In the genomic region with DNA sequence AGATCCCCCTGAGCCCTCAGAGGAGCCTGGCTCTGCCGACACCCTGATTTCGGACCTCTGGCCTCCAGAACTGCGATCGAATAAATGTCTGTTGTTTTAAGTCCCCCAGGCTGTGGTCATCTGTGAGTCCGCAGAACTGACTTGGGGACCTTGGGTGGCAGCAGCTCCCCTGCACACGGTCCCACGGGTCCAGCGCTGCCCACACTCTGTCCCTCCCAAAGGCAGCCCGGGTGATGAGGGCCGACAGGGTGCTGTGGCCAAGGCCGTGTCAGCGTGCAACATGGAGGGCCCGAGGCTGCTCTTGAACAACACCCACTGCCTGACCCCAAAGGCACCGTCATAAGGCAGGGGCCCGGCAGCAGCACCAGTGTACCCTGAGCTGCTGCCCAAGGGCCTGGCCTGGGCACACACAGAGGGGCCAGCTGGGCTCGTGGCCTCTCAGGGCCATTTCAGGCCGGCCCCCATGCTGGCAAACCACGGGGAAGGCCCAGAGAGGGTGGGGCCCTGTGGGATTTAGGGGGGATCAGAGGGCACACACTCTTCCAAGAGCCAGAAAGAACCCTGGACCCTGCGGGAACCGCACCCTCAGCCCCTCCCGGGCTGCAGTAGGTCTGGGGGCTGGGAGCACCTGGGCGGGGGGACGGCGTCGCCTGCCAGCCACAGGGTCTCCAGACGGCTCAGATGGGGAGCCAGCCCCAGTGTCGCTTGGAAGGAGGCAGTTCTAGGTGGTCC, we compare ENCODE assay signal across 2 cellular contexts.
TF ChIP-seq lines count a peak whose summit lies in the region.

No MANE protein-coding gene starts in this region.

TF ChIP-seq in IMR-90, 13 proteins besides CTCF, POLR2A, EP300 and RAD21:
- TF ChIP-seq, protein P1, sequence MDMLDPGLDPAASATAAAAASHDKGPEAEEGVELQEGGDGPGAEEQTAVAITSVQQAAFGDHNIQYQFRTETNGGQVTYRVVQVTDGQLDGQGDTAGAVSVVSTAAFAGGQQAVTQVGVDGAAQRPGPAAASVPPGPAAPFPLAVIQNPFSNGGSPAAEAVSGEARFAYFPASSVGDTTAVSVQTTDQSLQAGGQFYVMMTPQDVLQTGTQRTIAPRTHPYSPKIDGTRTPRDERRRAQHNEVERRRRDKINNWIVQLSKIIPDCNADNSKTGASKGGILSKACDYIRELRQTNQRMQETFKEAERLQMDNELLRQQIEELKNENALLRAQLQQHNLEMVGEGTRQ (IDR thresholded peaks at IDR 0.05; ENCODE audit: low read depth, low read length): no peak
- TF ChIP-seq BHLHE40 (IDR thresholded peaks at IDR 0.05; ENCODE audit: low read depth, low read length) (no peak), RFX5 (IDR thresholded peaks at IDR 0.05; ENCODE audit: low read depth, low read length) (no peak), ELK1 (IDR thresholded peaks at IDR 0.05; ENCODE audit: borderline replicate concordance, low read depth, low read length) (no peak), FOS (IDR thresholded peaks at IDR 0.05; ENCODE audit: low read depth, low read length) (no peak), CEBPB (IDR thresholded peaks at IDR 0.05; ENCODE audit: low read depth, low read length) (no peak), MAZ (IDR thresholded peaks at IDR 0.05; ENCODE audit: borderline replicate concordance, low read depth, low read length) (no peak), MXI1 (IDR thresholded peaks at IDR 0.05; ENCODE audit: borderline replicate concordance, low read depth, low read length) (no peak), SMC3 (IDR thresholded peaks at IDR 0.05; ENCODE audit: low read depth, low read length) (no peak), MAFK (IDR thresholded peaks at IDR 0.05; ENCODE audit: low read depth, low read length) (no peak), CHD1 (IDR thresholded peaks at IDR 0.05; ENCODE audit: low read depth, low read length) (no peak), RCOR1 (IDR thresholded peaks at IDR 0.05; ENCODE audit: insufficient replicate concordance, low read length) (no peak), NFE2L2 (IDR thresholded peaks at IDR 0.05; ENCODE audit: low read depth, low read length) (no peak)

TF ChIP-seq in neural cell, 6 proteins besides CTCF, POLR2A, EP300 and RAD21 (continued from another document):
- no peak for TF ChIP-seq MXI1 (conservative IDR thresholded peaks at IDR 0.05; ENCODE audit: poor library complexity, severe bottlenecking)
- TF ChIP-seq TAF1 (IDR thresholded peaks at IDR 0.05; ENCODE audit: low read depth): no peak
- TF ChIP-seq REST (IDR thresholded peaks at IDR 0.05; ENCODE audit: borderline replicate concordance): no peak
- no peak for TF ChIP-seq EZH2 (IDR thresholded peaks at IDR 0.05; ENCODE audit: borderline replicate concordance, insufficient read depth, low read length, poor library complexity, severe bottlenecking)
